ENCODE assay signal across 14 cellular contexts in genomic region chr10:113006656-113007342, GRCh38. TPM values are rescaled to one million over a fixed set of nuclear protein-coding genes. Genes with fewer than 3 reads are reported as not detected.
DNase-seq lines count a peak whose midpoint lies in the region; ATAC-seq and TF ChIP-seq lines count a peak whose summit lies in the region.
"Had no signal": no experiment of that assay in that cellular context is flagged by ENCODE, and none has a peak within 500 bp of the region (broad histone marks: within the 10 kb centered on the region; RNA-seq: fewer than 3 reads in every experiment).

No MANE protein-coding gene starts in this region.

- DNase-seq in Caco-2 (no peak), NCI-H510A (lab: John Stamatoyannopoulos, UW) (peak; percentile 41), breast epithelium (ENCODE audit: low spot score in 2 of 2) (no peak), sciatic nerve (ENCODE audit: low spot score) (no peak), NOMO-1 (lab: John Stamatoyannopoulos, UW; ENCODE audit: unreplicated experiment in 2 of 2) (no peak), mucosa of gallbladder (ENCODE audit: low spot score) (no peak)
- DNase-seq: brain microvascular endothelial cell, NCI-H1048, NCI-H2171, OCI-M1 had no signal

- H3K4me1 Mint-ChIP-seq in Caco-2 (ENCODE audit: low read depth, unreplicated experiment), result peaks cover 34% of the 10 kb centered on the region

- H3K36me3 Mint-ChIP-seq in Caco-2 (ENCODE audit: insufficient read depth, unreplicated experiment), result peaks cover 59% of the 10 kb centered on the region

- CTCF ChIA-PET in Caco-2 (lab: Charles Lee), result interaction anchor here (0.7 kb wide), 1 partner anchor 277 kb away, joined by 4 read pairs; no protein-coding TSS in a partner anchor

- no TSS peak for BruUV-seq in Caco-2 (replicated peaks; lab: Mats Ljungman, UMichigan)

- no peak for TF ChIP-seq POLR2A in breast epithelium (IDR thresholded peaks at IDR 0.05)

- POLR2A ChIA-PET in Caco-2 (lab: Charles Lee), result no interaction called here

- peak; percentile 11 for ATAC-seq in sciatic nerve
- ATAC-seq in HG02885 (IDR thresholded peaks at IDR 0.05; ENCODE audit: poor library complexity, unreplicated experiment), result no peak
- ATAC-seq: gastroesophageal sphincter had no signal

- no peak for TF ChIP-seq CTCF in Caco-2 (IDR thresholded peaks at IDR 0.05; ENCODE audit: insufficient read depth in 1 of 2, low read depth in 1 of 2, low read length in 1 of 2, severe bottlenecking in 1 of 2, unreplicated experiment in 1 of 2)
- no peak for TF ChIP-seq CTCF in breast epithelium (IDR thresholded peaks at IDR 0.05)

- H3K4me1 ChIP-seq in Caco-2 (peaks cover 40% of the 10 kb centered on the region), breast epithelium (peaks cover 7 to 27% of the 10 kb centered on the region in 2 donors)

- H3K4me3 Mint-ChIP-seq in Caco-2 (ENCODE audit: unreplicated experiment), result no peak overlapping the region

- intact Hi-C loops in Caco-2 (cut with micrococcal nuclease; ENCODE audit: unreplicated experiment), result no loop called here
- intact Hi-C loops in breast epithelium (cut with DNase I; ENCODE audit: low total_unique reads), result no loop called here
- intact Hi-C loops in sciatic nerve (cut with DNase I), result loop anchor here (10.0 kb wide), 1 partner anchor 52 kb away; the partner anchor contains the start of gene TCF7L2

- H3K27me3 ChIP-seq in Caco-2 (replicated peaks; ENCODE audit: control insufficient read depth, insufficient read depth, low read length) (no peaks in the 10 kb centered on the region), breast epithelium (no peaks in the 10 kb centered on the region)
- H3K27me3 ChIP-seq: brain microvascular endothelial cell, gastroesophageal sphincter, vagina had no signal

- H3K27me3 Mint-ChIP-seq in Caco-2 (ENCODE audit: insufficient read depth, unreplicated experiment), result no peaks in the 10 kb centered on the region

- H3K27ac Mint-ChIP-seq in Caco-2 (ENCODE audit: unreplicated experiment), result peak overlapping the region; percentile 30
- H3K27ac Mint-ChIP-seq: activated T-helper 1 cell treated with anti-CD3 and anti-CD28 coated beads, Interleukin-12 subunit alpha, Interleukin-12 subunit beta, Interleukin-2, Interleukin-4 antibody, amounts not matched to agents 30 ng/mL and 10 ng/mL and 1 ng/mL, durations not matched to agents 14 hours and 24 hours and 36 hours had no signal

- no peaks in the 10 kb centered on the region for H3K9me3 Mint-ChIP-seq in Caco-2 (ENCODE audit: unreplicated experiment)
- H3K9me3 Mint-ChIP-seq: activated T-helper 1 cell treated with anti-CD3 and anti-CD28 coated beads, Interleukin-12 subunit alpha, Interleukin-12 subunit beta, Interleukin-2, Interleukin-4 antibody, amounts not matched to agents 30 ng/mL and 10 ng/mL and 1 ng/mL, durations not matched to agents 14 hours and 24 hours and 36 hours had no signal

- peak overlapping the region; percentile 48 to 77 for H3K27ac ChIP-seq in breast epithelium
- H3K27ac ChIP-seq: brain microvascular endothelial cell, vagina had no signal

- no peaks in the 10 kb centered on the region for H3K9me3 ChIP-seq in Caco-2
- no peaks in the 10 kb centered on the region for H3K9me3 ChIP-seq in breast epithelium
- H3K9me3 ChIP-seq: gastroesophageal sphincter, vagina had no signal

- no peak overlapping the region for H3K4me3 ChIP-seq in Caco-2 (ENCODE audit: low read depth, low read length)
- peak overlapping the region in 1 of 3 donors; percentile 30 for H3K4me3 ChIP-seq in breast epithelium
- H3K4me3 ChIP-seq: gastroesophageal sphincter, vagina had no signal

- H3K36me3 ChIP-seq in Caco-2 (ENCODE audit: control insufficient read depth, insufficient read depth, low read length) (no peaks in the 10 kb centered on the region; the same call in none of the 2 replicates), breast epithelium (no peaks in the 10 kb centered on the region)
- H3K36me3 ChIP-seq: brain microvascular endothelial cell, gastroesophageal sphincter, vagina had no signal

RNA-seq across cellular contexts. Expression of gene TCF7L2, which starts 56.8 kb away (rescaled TPM):
- total RNA-seq in Caco-2 (2022) (45.4 and 50.9 TPM in 2 replicates), breast epithelium (10 to 100 TPM; 33.1 to 44.2 (median 34.1) TPM), sciatic nerve (53.6 TPM), mucosa of gallbladder (35.3 TPM)
